ENCODE assay signal across 21 cellular contexts in the genomic region with DNA sequence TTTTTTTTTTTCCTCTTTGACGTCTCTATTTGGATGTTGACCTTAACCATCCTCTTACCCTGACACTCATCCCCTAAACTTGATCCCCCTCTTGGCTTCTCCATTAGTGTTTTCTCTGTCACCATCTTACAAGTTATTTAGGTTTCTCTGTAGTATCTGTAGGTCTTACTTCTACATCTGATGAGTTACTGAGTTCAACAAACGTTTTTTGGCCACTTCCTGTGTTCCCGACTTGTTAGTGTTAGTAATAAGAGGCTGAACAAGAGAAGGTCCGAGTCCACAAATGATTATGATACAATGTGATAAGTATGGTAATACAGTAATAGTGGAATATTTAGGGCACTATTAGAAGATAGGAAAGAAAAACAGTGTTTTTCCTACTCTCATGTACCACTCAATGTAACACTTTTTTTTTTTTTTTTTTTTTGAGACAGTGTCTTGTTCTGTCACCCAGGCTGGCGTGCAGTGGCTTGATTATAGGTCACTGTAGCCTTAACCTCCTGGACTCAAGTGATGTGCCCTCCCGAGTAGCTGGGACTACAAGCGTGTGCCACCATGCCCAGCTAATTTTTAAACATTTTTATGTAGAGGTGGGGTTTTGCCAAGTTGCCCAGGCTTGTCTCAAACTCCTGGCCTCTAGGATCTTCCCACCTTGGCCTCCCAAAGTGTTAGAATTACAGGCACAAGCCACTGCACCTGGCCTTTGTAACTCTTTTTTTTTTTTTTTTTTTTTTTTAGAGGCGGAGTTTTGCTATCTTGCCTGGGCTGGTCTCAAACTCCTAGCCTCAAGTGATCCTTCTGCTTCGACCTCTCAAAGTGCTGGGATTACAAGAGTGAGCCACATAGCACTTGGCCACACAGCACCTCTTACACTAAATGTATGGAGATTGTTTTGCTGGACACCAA. TPM values are rescaled to one million over a fixed set of nuclear protein-coding genes. Genes with fewer than 3 reads are reported as not detected.
DNase-seq lines count a peak whose midpoint lies in the region; ATAC-seq and TF ChIP-seq lines count a peak whose summit lies in the region.
"Had no signal": no experiment of that assay in that cellular context is flagged by ENCODE, and none has a peak within 500 bp of the region (broad histone marks: within the 10 kb centered on the region; RNA-seq: fewer than 3 reads in every experiment).

No MANE protein-coding gene starts in this region.

- peak overlapping the region; percentile 64 for H3K4me3 Mint-ChIP-seq in T-helper 17 cell
- H3K4me3 Mint-ChIP-seq in stimulated activated effector memory CD8-positive, alpha-beta T cell treated with anti-CD3 and anti-CD28 coated beads, Interleukin-12 subunit alpha, Interleukin-12 subunit beta, amount 100 ng/mL, for 72 hours: peak overlapping the region; percentile 66
- H3K4me3 Mint-ChIP-seq: CD14-positive monocyte, type B pancreatic cell had no signal

- no peaks in the 10 kb centered on the region for H3K27me3 Mint-ChIP-seq in T-helper 17 cell
- H3K27me3 Mint-ChIP-seq: type B pancreatic cell had no signal

- H3K9me3 Mint-ChIP-seq in activated naive CD4-positive, alpha-beta T cell treated with anti-CD3 and anti-CD28 coated beads, Interleukin-2, amount 50 U/mL, for 72 hours: no peaks in the 10 kb centered on the region
- H3K9me3 Mint-ChIP-seq in stimulated activated effector memory CD8-positive, alpha-beta T cell treated with anti-CD3 and anti-CD28 coated beads, Interleukin-12 subunit alpha, Interleukin-12 subunit beta, amount 100 ng/mL, for 72 hours: no peaks in the 10 kb centered on the region
- H3K9me3 Mint-ChIP-seq: type B pancreatic cell had no signal

- H3K4me1 ChIP-seq in duodenal mucosa (ENCODE audit: control insufficient read depth in 1 of 2, insufficient read depth in 2 of 2, low read length in 2 of 2): peaks cover 29 to 41% of the 10 kb centered on the region in 2 donors
- H3K4me1 ChIP-seq in breast epithelium: no peaks in the 10 kb centered on the region
- H3K4me1 ChIP-seq: ascending aorta, prostate gland had no signal

- DNase-seq in activated naive CD4-positive, alpha-beta T cell treated with anti-CD3 and anti-CD28 coated beads, Interleukin-2, amount 50 U/mL, for 72 hours (ENCODE audit: low spot score in 2 of 2): no peak
- DNase-seq in activated naive CD4-positive, alpha-beta T cell (lab: John Stamatoyannopoulos, UW): no peak
- DNase-seq in T-helper 17 cell (no peak), breast epithelium (ENCODE audit: low spot score in 2 of 2) (no peak), T1000 (lab: John Stamatoyannopoulos, UW) (no peak)
- DNase-seq in stimulated activated effector memory CD8-positive, alpha-beta T cell treated with anti-CD3 and anti-CD28 coated beads, Interleukin-12 subunit alpha, Interleukin-12 subunit beta, amount 100 ng/mL, for 72 hours (ENCODE audit: low spot score in 2 of 2): no peak
- no peak for DNase-seq in stimulated activated CD4-positive, alpha-beta T cell treated with anti-CD3 and anti-CD28 coated beads, Interleukin-4, amount 100 ng/mL, for 24 hours
- DNase-seq: activated gamma-delta T cell; caudate nucleus; dermis blood vessel endothelial cell; DMS 273 treated with DMSO at 0.1 percent for 48 hours; MV-4-11; NCI-H1694; NK-92 treated with Interleukin-12 subunit alpha and Interleukin-12 subunit beta, amount 100 ng/mL, for 24 hours; sigmoid colon had no signal

- H3K36me3 ChIP-seq in duodenal mucosa (ENCODE audit: control insufficient read depth in 1 of 2, insufficient read depth in 2 of 2, low read length in 2 of 2) (no peaks in the 10 kb centered on the region), breast epithelium (no peaks in the 10 kb centered on the region)
- H3K36me3 ChIP-seq: ascending aorta, prostate gland, sigmoid colon had no signal

- H3K9me3 ChIP-seq in T-helper 17 cell (ENCODE audit: control insufficient read depth, low read length, poor library complexity, severe bottlenecking): no peaks in the 10 kb centered on the region
- no peaks in the 10 kb centered on the region for H3K9me3 ChIP-seq in duodenal mucosa (ENCODE audit: control insufficient read depth in 1 of 2, low read length in 2 of 2)
- no peaks in the 10 kb centered on the region for H3K9me3 ChIP-seq in breast epithelium
- H3K9me3 ChIP-seq: ascending aorta, prostate gland, sigmoid colon had no signal

- peak overlapping the region; percentile 61 to 84 for H3K27ac Mint-ChIP-seq in activated naive CD4-positive, alpha-beta T cell treated with anti-CD3 and anti-CD28 coated beads, Interleukin-2, amount 50 U/mL, for 72 hours
- H3K27ac Mint-ChIP-seq in T-helper 17 cell: peak overlapping the region; percentile 93
- peak overlapping the region; percentile 70 for H3K27ac Mint-ChIP-seq in stimulated activated effector memory CD8-positive, alpha-beta T cell treated with anti-CD3 and anti-CD28 coated beads, Interleukin-12 subunit alpha, Interleukin-12 subunit beta, amount 100 ng/mL, for 72 hours
- H3K27ac Mint-ChIP-seq: type B pancreatic cell had no signal

- H3K27ac ChIP-seq in duodenal mucosa (ENCODE audit: low read depth, low read length) (peak overlapping the region; percentile 46), breast epithelium (no peak overlapping the region)
- H3K27ac ChIP-seq: ascending aorta, prostate gland, sigmoid colon had no signal

- no peak for TF ChIP-seq POLR2A in breast epithelium (IDR thresholded peaks at IDR 0.05)

- no peak overlapping the region for H3K9ac ChIP-seq in duodenal mucosa (ENCODE audit: low read depth in 1 of 2, low read length in 2 of 2)

- peak overlapping the region in 1 of 2 donors; percentile 25 for H3K4me3 ChIP-seq in duodenal mucosa (ENCODE audit: low read depth in 1 of 2, low read length in 2 of 2)
- no peak overlapping the region for H3K4me3 ChIP-seq in breast epithelium
- H3K4me3 ChIP-seq: ascending aorta, prostate gland, sigmoid colon had no signal

- peaks cover 52% of the 10 kb centered on the region for H3K4me1 Mint-ChIP-seq in T-helper 17 cell
- H3K4me1 Mint-ChIP-seq in stimulated activated effector memory CD8-positive, alpha-beta T cell treated with anti-CD3 and anti-CD28 coated beads, Interleukin-12 subunit alpha, Interleukin-12 subunit beta, amount 100 ng/mL, for 72 hours: peaks cover 59% of the 10 kb centered on the region

- ATAC-seq in activated naive CD4-positive, alpha-beta T cell treated with anti-CD3 and anti-CD28 coated beads, Interleukin-2, amount 50 U/mL, for 72 hours: no peak
- ATAC-seq in T-helper 17 cell: no peak
- peak; percentile 62 for ATAC-seq in stimulated activated effector memory CD8-positive, alpha-beta T cell treated with anti-CD3 and anti-CD28 coated beads, Interleukin-12 subunit alpha, Interleukin-12 subunit beta, amount 100 ng/mL, for 72 hours
- ATAC-seq: Panc1 had no signal

- H3K27me3 ChIP-seq in duodenal mucosa (ENCODE audit: control insufficient read depth in 1 of 2, insufficient read depth in 2 of 2, low read length in 2 of 2) (no peaks in the 10 kb centered on the region), breast epithelium (no peaks in the 10 kb centered on the region)
- H3K27me3 ChIP-seq: ascending aorta, sigmoid colon had no signal

- peaks cover 11 to 14% of the 10 kb centered on the region in 2 donors for H3K36me3 Mint-ChIP-seq in activated naive CD4-positive, alpha-beta T cell treated with anti-CD3 and anti-CD28 coated beads, Interleukin-2, amount 50 U/mL, for 72 hours
- peaks cover 6% of the 10 kb centered on the region for H3K36me3 Mint-ChIP-seq in T-helper 17 cell (ENCODE audit: low read depth)
- peaks cover 36% of the 10 kb centered on the region for H3K36me3 Mint-ChIP-seq in stimulated activated effector memory CD8-positive, alpha-beta T cell treated with anti-CD3 and anti-CD28 coated beads, Interleukin-12 subunit alpha, Interleukin-12 subunit beta, amount 100 ng/mL, for 72 hours

- no peak for TF ChIP-seq CTCF in breast epithelium (IDR thresholded peaks at IDR 0.05)

- intact Hi-C loops in breast epithelium (cut with DNase I; ENCODE audit: low total_unique reads): loop anchor here (2.0 kb wide), 1 partner anchor 44 kb away; no protein-coding TSS in a partner anchor

RNA-seq across cellular contexts. Expression of a gene that starts 12.5 kb away (rescaled TPM):
- total RNA-seq in activated naive CD4-positive, alpha-beta T cell treated with anti-CD3 and anti-CD28 coated beads, Interleukin-2, amount 50 U/mL, for 72 hours: 10 to 100 TPM; 73.1 to 74.1 TPM
- total RNA-seq in T-helper 17 cell (100 to 1,000 TPM; 137 to 138 TPM), breast epithelium (10 to 100 TPM; 49.8 to 61.2 (median 49.9) TPM)
